1 cellular context compared by ENCODE assay signal in the genomic region with DNA sequence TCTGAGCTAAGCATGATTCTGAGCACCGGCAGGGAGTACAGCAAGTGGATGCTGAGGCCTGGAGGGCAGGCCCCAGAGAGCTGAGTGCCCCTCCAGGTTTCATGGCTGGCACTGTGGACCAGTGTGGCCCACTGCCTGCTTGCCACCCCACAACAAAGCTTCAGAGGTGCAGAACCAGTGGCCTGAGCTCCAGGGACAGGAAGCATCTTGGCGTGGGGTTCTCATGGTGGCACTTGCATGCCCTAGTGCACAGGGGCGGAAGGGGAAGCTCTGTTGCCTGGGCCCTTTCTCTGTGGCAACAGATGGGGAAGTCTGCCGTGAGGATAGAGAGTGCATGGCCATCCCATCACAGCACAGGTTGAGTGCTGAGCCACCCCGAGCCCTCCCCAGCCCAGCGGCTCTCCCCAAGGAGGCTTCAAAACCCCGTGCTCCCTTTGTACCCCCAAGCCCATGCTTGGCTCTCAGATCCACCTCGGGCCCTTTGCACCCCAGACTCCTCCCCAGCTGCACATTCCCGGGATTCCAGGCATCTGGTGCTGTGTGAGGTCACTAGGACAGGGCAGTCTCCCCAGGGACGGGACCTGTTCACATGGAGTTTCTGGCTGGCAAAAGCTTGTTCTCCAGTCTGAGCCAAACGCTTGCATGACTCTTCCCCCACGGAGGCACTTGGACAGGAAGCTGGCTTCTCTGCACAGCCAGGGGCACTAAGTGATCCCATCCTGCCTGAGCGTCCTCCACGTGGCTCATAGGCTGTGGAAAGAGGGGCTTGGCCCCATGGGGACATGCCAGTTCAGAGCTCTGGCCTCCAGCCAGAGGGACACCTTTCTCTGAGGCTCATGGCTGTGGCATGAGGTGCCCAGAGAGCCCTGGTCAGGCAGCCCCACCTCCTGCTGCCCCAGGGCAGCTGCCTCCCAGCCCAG.
TF ChIP-seq lines count a peak whose summit lies in the region.

No MANE protein-coding gene starts in this region.

TF ChIP-seq in endothelial cell of umbilical vein, 7 proteins besides CTCF, POLR2A, EP300 and RAD21:
- no peak for TF ChIP-seq GATA2 (IDR thresholded peaks at IDR 0.05; ENCODE audit: insufficient read depth, insufficient read length, low read depth, low read length)
- peak; percentile 22 for TF ChIP-seq POLR2AphosphoS5 (IDR thresholded peaks at IDR 0.05; ENCODE audit: insufficient read depth, low read depth, low read length)
